Comparison of ENCODE assay signal across 23 cellular contexts in the genomic region with DNA sequence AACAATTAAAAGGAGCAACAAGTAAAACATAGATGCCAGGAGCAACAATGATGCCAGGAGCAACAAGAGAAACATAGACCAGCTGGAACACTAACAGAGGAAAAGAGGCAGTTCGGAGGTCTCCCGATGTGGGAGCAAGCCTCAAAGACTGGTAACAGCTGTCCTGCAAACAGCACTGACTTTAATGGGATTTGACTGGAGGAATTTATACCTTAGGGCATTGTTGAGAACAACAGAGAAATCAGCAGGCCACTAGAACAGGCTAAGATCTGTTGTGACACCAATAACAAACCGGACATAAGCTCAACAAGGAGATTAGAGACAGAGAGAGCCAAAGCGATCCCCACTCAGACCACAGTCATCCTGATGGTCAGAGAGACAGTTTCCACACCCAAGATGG. TPM values are rescaled to one million over a fixed set of nuclear protein-coding genes. Genes with fewer than 3 reads are reported as not detected.
"Had no signal": no experiment of that assay in that cellular context is flagged by ENCODE, and none has a peak within 500 bp of the region (broad histone marks: within the 10 kb centered on the region; RNA-seq: fewer than 3 reads in every experiment).

No MANE protein-coding gene starts in this region.

- H3K36me3 Mint-ChIP-seq: brain, immature natural killer cell, mesothelial cell of epicardium, natural killer cell had no signal

- H3K4me3 Mint-ChIP-seq: activated CD8-positive, alpha-beta T cell treated with anti-CD3 and anti-CD28 coated beads, Interleukin-2, amount 10 ng/mL, durations not matched to agents 7 days and 5 days; brain; immature natural killer cell; mesothelial cell of epicardium; natural killer cell had no signal

- H3K4me1 Mint-ChIP-seq: immature natural killer cell, natural killer cell had no signal

- H3K27ac Mint-ChIP-seq: activated CD8-positive, alpha-beta T cell treated with anti-CD3 and anti-CD28 coated beads, Interleukin-2, amount 10 ng/mL, durations not matched to agents 7 days and 5 days; activated naive CD4-positive, alpha-beta T cell treated with anti-CD3 and anti-CD28 coated beads, Interleukin-2, amount 50 U/mL, for 72 hours; immature natural killer cell; mesothelial cell of epicardium; natural killer cell had no signal

- H3K9me3 Mint-ChIP-seq: natural killer cell had no signal

- DNase-seq: activated CD4-positive, alpha-beta T cell treated with anti-CD3 and anti-CD28 coated beads for 1 hour; activated CD4-positive, alpha-beta T cell treated with anti-CD3 and anti-CD28 coated beads, Interleukin-2, amount 50 U/mL, for 1 hour; activated CD8-positive, alpha-beta T cell treated with anti-CD3 and anti-CD28 coated beads, Interleukin-2, amount 10 ng/mL, durations not matched to agents 7 days and 5 days; activated gamma-delta T cell treated with Interleukin-2 at 50 U/mL for 16 hours; activated T-cell treated with anti-CD3 and anti-CD28 coated beads, Interleukin-2, amount 50 U/mL, for 1 hour; aorta; dermis blood vessel endothelial cell; effector memory CD4-positive, alpha-beta T cell; foreskin melanocyte; immature natural killer cell; left lung; natural killer cell; sigmoid colon; stimulated activated CD4-positive, alpha-beta T cell treated with anti-CD3 and anti-CD28 coated beads, Interleukin-15, amount 100 ng/mL, for 24 hours; stimulated activated naive CD4-positive, alpha-beta T cell; testis; trophoblast cell had no signal

- ATAC-seq: activated CD8-positive, alpha-beta T cell treated with anti-CD3 and anti-CD28 coated beads, Interleukin-2, amount 10 ng/mL, durations not matched to agents 7 days and 5 days; activated naive CD4-positive, alpha-beta T cell treated with anti-CD3 and anti-CD28 coated beads, Interleukin-2, amount 50 U/mL, for 72 hours; left lung; natural killer cell had no signal

RNA-seq across cellular contexts. Expression of a gene that starts 11.8 kb away (rescaled TPM):
- total RNA-seq: endothelial cell of umbilical vein, lung microvascular endothelial cell had no signal
- polyA plus RNA-seq: endothelial cell of umbilical vein, smooth muscle cell had no signal
